ENCODE assay signal across 1 cellular context in the genomic region with DNA sequence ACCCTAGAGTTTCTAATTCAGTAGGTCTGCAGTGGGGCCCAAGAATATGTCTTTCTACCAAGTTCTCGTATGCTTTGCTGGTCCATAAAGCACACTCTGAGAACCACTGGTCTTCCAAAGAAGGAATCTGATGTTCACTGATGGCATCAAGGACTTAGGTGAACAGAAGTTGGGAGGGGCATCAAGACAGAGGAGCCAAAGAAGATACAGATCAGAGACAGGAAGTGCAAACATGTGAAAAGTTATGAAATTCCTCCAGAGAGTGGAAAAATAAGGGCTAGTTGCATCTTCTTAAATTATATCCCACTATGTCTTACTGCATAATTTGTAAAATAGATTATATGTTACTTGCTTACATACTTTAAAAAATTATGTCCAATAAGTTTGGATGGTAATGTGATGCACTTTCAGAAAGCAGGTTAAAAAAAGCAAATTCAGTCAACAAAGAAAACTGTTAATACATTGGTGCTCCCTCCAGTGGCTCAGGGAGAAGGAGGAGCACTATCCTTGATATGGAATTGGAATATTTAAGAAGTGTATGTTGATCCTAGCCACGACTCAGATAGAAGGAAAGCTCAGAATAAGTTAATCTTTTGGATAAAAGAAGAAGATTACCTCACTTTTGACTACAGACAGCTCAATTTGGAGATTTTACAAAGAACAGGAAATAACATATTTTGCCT.
A peak's percentile ranks its signal among the peaks of the same experiment; 100 is the strongest.
TF ChIP-seq lines count a peak whose summit lies in the region.

No MANE protein-coding gene starts in this region.

TF ChIP-seq in K562, 482 proteins besides CTCF, POLR2A, EP300 and RAD21 (continues in another document):
- no peak for TF ChIP-seq MYC (IDR thresholded peaks at IDR 0.05; ENCODE audit: low read depth, low read length)
- no peak for TF ChIP-seq MYC (CRISPR knock-in tag; IDR thresholded peaks at IDR 0.05; ENCODE audit: borderline replicate concordance, low read depth)
- TF ChIP-seq, protein P1, sequence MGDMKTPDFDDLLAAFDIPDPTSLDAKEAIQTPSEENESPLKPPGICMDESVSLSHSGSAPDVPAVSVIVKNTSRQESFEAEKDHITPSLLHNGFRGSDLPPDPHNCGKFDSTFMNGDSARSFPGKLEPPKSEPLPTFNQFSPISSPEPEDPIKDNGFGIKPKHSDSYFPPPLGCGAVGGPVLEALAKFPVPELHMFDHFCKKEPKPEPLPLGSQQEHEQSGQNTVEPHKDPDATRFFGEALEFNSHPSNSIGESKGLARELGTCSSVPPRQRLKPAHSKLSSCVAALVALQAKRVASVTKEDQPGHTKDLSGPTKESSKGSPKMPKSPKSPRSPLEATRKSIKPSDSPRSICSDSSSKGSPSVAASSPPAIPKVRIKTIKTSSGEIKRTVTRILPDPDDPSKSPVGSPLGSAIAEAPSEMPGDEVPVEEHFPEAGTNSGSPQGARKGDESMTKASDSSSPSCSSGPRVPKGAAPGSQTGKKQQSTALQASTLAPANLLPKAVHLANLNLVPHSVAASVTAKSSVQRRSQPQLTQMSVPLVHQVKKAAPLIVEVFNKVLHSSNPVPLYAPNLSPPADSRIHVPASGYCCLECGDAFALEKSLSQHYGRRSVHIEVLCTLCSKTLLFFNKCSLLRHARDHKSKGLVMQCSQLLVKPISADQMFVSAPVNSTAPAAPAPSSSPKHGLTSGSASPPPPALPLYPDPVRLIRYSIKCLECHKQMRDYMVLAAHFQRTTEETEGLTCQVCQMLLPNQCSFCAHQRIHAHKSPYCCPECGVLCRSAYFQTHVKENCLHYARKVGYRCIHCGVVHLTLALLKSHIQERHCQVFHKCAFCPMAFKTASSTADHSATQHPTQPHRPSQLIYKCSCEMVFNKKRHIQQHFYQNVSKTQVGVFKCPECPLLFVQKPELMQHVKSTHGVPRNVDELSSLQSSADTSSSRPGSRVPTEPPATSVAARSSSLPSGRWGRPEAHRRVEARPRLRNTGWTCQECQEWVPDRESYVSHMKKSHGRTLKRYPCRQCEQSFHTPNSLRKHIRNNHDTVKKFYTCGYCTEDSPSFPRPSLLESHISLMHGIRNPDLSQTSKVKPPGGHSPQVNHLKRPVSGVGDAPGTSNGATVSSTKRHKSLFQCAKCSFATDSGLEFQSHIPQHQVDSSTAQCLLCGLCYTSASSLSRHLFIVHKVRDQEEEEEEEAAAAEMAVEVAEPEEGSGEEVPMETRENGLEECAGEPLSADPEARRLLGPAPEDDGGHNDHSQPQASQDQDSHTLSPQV (IDR thresholded peaks at IDR 0.05): 0 out of 2 replicates have a peak, but pooled peaks have one; percentile 16
- peak in 1 of 2 experiments; percentile 52; a peak in 3 of 4 replicates for TF ChIP-seq FOXA3 (CRISPR knock-in tag; conservative IDR thresholded peaks at IDR 0.05 in 1 of 2, IDR thresholded peaks at IDR 0.05 in 1 of 2)
- 0 out of 2 replicates have a peak, but pooled peaks have one; percentile 48 for TF ChIP-seq BRD4 (IDR thresholded peaks at IDR 0.05)
- TF ChIP-seq, protein P2, sequence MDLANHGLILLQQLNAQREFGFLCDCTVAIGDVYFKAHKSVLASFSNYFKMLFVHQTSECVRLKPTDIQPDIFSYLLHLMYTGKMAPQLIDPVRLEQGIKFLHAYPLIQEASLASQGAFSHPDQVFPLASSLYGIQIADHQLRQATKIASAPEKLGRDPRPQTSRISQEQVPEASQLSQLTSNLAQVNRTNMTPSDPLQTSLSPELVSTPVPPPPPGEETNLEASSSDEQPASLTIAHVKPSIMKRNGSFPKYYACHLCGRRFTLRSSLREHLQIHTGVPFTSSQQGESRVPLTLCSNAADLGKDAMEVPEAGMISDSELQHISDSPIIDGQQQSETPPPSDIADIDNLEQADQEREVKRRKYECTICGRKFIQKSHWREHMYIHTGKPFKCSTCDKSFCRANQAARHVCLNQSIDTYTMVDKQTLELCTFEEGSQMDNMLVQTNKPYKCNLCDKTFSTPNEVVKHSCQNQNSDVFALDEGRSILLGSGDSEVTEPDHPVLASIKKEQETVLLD (IDR thresholded peaks at IDR 0.05): 0 out of 2 replicates have a peak, but pooled peaks have one; percentile 51
- peak; percentile 57; the same call in 1 of the 2 replicates for TF ChIP-seq SMARCA4 (IDR thresholded peaks at IDR 0.05)
- TF ChIP-seq, protein P3, sequence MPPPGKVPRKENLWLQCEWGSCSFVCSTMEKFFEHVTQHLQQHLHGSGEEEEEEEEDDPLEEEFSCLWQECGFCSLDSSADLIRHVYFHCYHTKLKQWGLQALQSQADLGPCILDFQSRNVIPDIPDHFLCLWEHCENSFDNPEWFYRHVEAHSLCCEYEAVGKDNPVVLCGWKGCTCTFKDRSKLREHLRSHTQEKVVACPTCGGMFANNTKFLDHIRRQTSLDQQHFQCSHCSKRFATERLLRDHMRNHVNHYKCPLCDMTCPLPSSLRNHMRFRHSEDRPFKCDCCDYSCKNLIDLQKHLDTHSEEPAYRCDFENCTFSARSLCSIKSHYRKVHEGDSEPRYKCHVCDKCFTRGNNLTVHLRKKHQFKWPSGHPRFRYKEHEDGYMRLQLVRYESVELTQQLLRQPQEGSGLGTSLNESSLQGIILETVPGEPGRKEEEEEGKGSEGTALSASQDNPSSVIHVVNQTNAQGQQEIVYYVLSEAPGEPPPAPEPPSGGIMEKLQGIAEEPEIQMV (tag; conservative IDR thresholded peaks at IDR 0.05; ENCODE audit: low read depth): no peak
- TF ChIP-seq ZNF146 (CRISPR knock-in tag; IDR thresholded peaks at IDR 0.05; ENCODE audit: unreplicated experiment): no peak
- TF ChIP-seq, protein P4, sequence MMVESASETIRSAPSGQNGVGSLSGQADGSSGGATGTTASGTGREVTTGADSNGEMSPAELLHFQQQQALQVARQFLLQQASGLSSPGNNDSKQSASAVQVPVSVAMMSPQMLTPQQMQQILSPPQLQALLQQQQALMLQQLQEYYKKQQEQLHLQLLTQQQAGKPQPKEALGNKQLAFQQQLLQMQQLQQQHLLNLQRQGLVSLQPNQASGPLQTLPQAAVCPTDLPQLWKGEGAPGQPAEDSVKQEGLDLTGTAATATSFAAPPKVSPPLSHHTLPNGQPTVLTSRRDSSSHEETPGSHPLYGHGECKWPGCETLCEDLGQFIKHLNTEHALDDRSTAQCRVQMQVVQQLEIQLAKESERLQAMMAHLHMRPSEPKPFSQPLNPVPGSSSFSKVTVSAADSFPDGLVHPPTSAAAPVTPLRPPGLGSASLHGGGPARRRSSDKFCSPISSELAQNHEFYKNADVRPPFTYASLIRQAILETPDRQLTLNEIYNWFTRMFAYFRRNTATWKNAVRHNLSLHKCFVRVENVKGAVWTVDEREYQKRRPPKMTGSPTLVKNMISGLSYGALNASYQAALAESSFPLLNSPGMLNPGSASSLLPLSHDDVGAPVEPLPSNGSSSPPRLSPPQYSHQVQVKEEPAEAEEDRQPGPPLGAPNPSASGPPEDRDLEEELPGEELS (CRISPR knock-in tag; IDR thresholded peaks at IDR 0.05; ENCODE audit: borderline replicate concordance): 0 out of 2 replicates have a peak, but pooled peaks have one; percentile 50
- TF ChIP-seq, protein P5, sequence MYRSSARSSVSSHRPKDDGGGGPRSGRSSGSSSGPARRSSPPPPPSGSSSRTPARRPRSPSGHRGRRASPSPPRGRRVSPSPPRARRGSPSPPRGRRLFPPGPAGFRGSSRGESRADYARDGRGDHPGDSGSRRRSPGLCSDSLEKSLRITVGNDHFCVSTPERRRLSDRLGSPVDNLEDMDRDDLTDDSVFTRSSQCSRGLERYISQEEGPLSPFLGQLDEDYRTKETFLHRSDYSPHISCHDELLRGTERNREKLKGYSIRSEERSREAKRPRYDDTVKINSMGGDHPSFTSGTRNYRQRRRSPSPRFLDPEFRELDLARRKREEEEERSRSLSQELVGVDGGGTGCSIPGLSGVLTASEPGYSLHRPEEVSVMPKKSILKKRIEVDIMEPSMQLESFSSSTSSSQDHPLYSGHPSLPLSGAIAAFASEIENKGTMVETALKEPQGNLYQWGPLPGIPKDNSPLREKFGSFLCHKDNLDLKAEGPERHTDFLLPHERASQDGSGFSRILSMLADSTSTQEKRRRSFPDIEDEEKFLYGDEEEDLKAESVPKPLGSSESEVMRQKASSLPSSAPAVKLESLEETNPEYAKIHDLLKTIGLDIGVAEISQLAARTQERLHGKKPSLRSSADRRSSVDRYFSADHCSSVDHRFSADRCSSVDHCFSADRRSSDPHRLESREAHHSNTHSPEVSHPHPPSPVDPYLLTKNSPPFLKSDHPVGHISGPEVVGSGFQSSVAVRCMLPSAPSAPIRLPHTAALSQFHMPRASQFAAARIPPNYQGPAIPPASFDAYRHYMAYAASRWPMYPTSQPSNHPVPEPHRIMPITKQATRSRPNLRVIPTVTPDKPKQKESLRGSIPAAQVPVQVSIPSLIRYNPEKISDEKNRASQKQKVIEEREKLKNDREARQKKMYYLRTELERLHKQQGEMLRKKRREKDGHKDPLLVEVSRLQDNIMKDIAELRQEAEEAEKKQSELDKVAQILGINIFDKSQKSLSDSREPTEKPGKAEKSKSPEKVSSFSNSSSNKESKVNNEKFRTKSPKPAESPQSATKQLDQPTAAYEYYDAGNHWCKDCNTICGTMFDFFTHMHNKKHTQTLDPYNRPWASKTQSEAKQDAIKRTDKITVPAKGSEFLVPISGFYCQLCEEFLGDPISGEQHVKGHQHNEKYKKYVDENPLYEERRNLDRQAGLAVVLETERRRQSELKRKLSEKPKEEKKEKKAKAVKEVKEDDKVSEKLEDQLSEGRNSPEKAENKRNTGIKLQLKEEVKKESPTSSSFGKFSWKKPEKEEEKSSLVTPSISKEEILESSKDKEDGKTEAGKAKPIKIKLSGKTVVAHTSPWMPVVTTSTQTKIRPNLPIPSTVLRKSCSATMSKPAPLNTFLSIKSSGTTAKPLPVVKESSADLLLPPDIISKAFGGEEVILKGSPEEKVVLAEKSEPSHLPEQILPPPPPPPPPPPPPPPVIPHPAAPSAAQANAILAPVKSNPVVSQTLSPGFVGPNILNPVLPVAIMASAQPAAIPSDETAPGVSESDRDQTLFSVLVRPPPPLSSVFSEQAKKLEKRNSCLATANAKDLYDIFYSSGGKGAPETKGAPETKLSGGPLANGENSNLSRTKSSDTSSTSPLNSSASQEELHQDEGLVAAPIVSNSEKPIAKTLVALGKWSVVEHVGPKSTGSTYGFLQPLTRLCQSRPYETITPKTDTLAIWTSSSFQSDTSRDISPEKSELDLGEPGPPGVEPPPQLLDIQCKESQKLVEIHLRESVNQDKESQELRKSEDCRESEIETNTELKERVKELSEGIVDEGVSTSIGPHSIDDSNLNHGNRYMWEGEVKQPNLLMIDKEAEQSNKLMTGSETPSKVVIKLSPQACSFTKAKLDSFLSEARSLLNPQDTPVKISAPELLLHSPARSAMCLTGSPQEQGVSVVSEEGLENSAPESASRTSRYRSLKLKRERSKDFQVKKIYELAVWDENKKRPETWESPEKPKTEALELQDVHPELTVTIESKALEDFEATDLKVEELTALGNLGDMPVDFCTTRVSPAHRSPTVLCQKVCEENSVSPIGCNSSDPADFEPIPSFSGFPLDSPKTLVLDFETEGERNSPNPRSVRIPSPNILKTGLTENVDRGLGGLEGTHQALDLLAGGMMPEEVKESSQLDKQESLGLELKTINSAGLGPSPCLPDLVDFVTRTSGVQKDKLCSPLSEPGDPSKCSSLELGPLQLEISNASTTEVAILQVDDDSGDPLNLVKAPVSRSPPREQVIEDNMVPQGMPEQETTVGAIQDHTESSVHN (IDR thresholded peaks at IDR 0.05; ENCODE audit: borderline replicate concordance in 1 of 2, low read depth in 1 of 2): peak in 1 of 2 experiments; percentile 26; a peak in 1 of 4 replicates
- TF ChIP-seq ETV1 (tag; conservative IDR thresholded peaks at IDR 0.05; ENCODE audit: low read depth): peak; percentile 63; the same call in 1 of the 2 replicates
- no peak for TF ChIP-seq CEBPG (CRISPR knock-in tag; IDR thresholded peaks at IDR 0.05)
- TF ChIP-seq CEBPG (tag; conservative IDR thresholded peaks at IDR 0.05 in 1 of 2, IDR thresholded peaks at IDR 0.05 in 1 of 2): peak in 1 of 2 experiments; percentile 78; a peak in 3 of 4 replicates
- TF ChIP-seq ZNF695 (CRISPR knock-in tag; IDR thresholded peaks at IDR 0.05): no peak
- no peak for TF ChIP-seq DNMT1 (IDR thresholded peaks at IDR 0.05)
- no peak for TF ChIP-seq MTA1 (IDR thresholded peaks at IDR 0.05; ENCODE audit: borderline replicate concordance)
- TF ChIP-seq, protein P6, sequence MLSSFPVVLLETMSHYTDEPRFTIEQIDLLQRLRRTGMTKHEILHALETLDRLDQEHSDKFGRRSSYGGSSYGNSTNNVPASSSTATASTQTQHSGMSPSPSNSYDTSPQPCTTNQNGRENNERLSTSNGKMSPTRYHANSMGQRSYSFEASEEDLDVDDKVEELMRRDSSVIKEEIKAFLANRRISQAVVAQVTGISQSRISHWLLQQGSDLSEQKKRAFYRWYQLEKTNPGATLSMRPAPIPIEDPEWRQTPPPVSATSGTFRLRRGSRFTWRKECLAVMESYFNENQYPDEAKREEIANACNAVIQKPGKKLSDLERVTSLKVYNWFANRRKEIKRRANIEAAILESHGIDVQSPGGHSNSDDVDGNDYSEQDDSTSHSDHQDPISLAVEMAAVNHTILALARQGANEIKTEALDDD (IDR thresholded peaks at IDR 0.05): 0 out of 2 replicates have a peak, but pooled peaks have one; percentile 30
- peak; percentile 20; the same call in 1 of the 2 replicates for TF ChIP-seq GABPA (tag; conservative IDR thresholded peaks at IDR 0.05; ENCODE audit: low read depth)
- TF ChIP-seq GATAD2B (IDR thresholded peaks at IDR 0.05; ENCODE audit: borderline replicate concordance): peak; percentile 33; the same call in 1 of the 2 replicates
- TF ChIP-seq JUND (IDR thresholded peaks at IDR 0.05; ENCODE audit: borderline replicate concordance, low read depth, low read length): no peak
- peak; percentile 21; the same call in 1 of the 3 replicates for TF ChIP-seq JUND (tag; IDR thresholded peaks at IDR 0.05; ENCODE audit: borderline replicate concordance, low read depth, low read length)
- TF ChIP-seq ARID1B (IDR thresholded peaks at IDR 0.05): peak; percentile 32; the same call in 1 of the 2 replicates
- TF ChIP-seq MYBL2 (IDR thresholded peaks at IDR 0.05; ENCODE audit: low read depth): no peak
- no peak for TF ChIP-seq MYBL2 (CRISPR knock-in tag; IDR thresholded peaks at IDR 0.05; ENCODE audit: borderline replicate concordance)
- peak; percentile 72; the same call in 1 of the 2 replicates for TF ChIP-seq CTBP1 (IDR thresholded peaks at IDR 0.05; ENCODE audit: borderline replicate concordance)
- 0 out of 2 replicates have a peak, but pooled peaks have one; percentile 41 for TF ChIP-seq SOX6 (IDR thresholded peaks at IDR 0.05)
- peak; percentile 81 for TF ChIP-seq ZEB2 (IDR thresholded peaks at IDR 0.05)
